In genomic region chr10:75228278-75228677, GRCh38 we compare ENCODE assay signal across 11 cellular contexts. TPM values are rescaled to one million over a fixed set of nuclear protein-coding genes. Genes with fewer than 3 reads are reported as not detected.
DNase-seq lines count a peak whose midpoint lies in the region; ATAC-seq and TF ChIP-seq lines count a peak whose summit lies in the region.
"Had no signal": no experiment of that assay in that cellular context is flagged by ENCODE, and none has a peak within 500 bp of the region (broad histone marks: within the 10 kb centered on the region; RNA-seq: fewer than 3 reads in every experiment).

No MANE protein-coding gene starts in this region.

- H3K36me3 Mint-ChIP-seq in activated T-cell treated with anti-CD3 and anti-CD28 coated beads, Interleukin-2, amount 50 U/mL, for 24 hours (ENCODE audit: low read depth) = peaks cover 95% of the 10 kb centered on the region
- peaks cover 57% of the 10 kb centered on the region for H3K36me3 Mint-ChIP-seq in activated CD4-positive, alpha-beta memory T cell treated with anti-CD3 and anti-CD28 coated beads for 36 hours
- peaks cover 12 to 37% (median 15%) of the 10 kb centered on the region in 3 donors for H3K36me3 Mint-ChIP-seq in immature natural killer cell

- peaks cover 64% of the 10 kb centered on the region for H3K4me1 Mint-ChIP-seq in activated T-cell treated with anti-CD3 and anti-CD28 coated beads, Interleukin-2, amount 50 U/mL, for 24 hours (ENCODE audit: low read depth)
- peaks cover 56% of the 10 kb centered on the region for H3K4me1 Mint-ChIP-seq in activated CD4-positive, alpha-beta memory T cell treated with anti-CD3 and anti-CD28 coated beads for 36 hours (ENCODE audit: low read depth)
- H3K4me1 Mint-ChIP-seq in immature natural killer cell = peaks cover 26 to 61% of the 10 kb centered on the region in 2 donors
- H3K4me1 Mint-ChIP-seq in stimulated activated naive CD8-positive, alpha-beta T cell treated with anti-CD3 and anti-CD28 coated beads, Interleukin-15, amount 100 ng/mL, for 72 hours = peaks cover 80% of the 10 kb centered on the region

- H3K27ac ChIP-seq in spleen (peak overlapping the region in 2 of 8 donors; percentile 13 to 69), Karpas-422 (ENCODE audit: low read length) (no peak overlapping the region)
- H3K27ac ChIP-seq: SJSA1 had no signal

- no peak overlapping the region for H3K4me3 ChIP-seq in spleen
- H3K4me3 ChIP-seq in Karpas-422 (ENCODE audit: low read length) = no peak overlapping the region
- H3K4me3 ChIP-seq: prostate gland, SJSA1 had no signal

- peak overlapping the region; percentile 87 for H3K27ac Mint-ChIP-seq in activated T-cell treated with anti-CD3 and anti-CD28 coated beads, Interleukin-2, amount 50 U/mL, for 24 hours
- H3K27ac Mint-ChIP-seq in activated CD4-positive, alpha-beta memory T cell treated with anti-CD3 and anti-CD28 coated beads for 36 hours = peak overlapping the region; percentile 88
- peak overlapping the region in 5 of 6 donors; percentile 46 to 89 (median 73) for H3K27ac Mint-ChIP-seq in immature natural killer cell
- peak overlapping the region; percentile 84 to 94 for H3K27ac Mint-ChIP-seq in stimulated activated naive CD8-positive, alpha-beta T cell treated with anti-CD3 and anti-CD28 coated beads, Interleukin-15, amount 100 ng/mL, for 72 hours

- POLR2A ChIA-PET in activated CD4-positive, alpha-beta memory T cell treated with anti-CD3 and anti-CD28 coated beads for 36 hours (lab: Charles Lee) = interaction anchor here (0.7 to 5.0 kb wide), 3 partner anchors 9 to 18 kb away, joined by 3 to 23 read pairs (median 3); partner anchors contain the start of gene VDAC2

- no peaks in the 10 kb centered on the region for H3K27me3 Mint-ChIP-seq in activated T-cell treated with anti-CD3 and anti-CD28 coated beads, Interleukin-2, amount 50 U/mL, for 24 hours
- no peaks in the 10 kb centered on the region for H3K27me3 Mint-ChIP-seq in activated CD4-positive, alpha-beta memory T cell treated with anti-CD3 and anti-CD28 coated beads for 36 hours
- H3K27me3 Mint-ChIP-seq in immature natural killer cell (ENCODE audit: low read depth in 3 of 3) = peaks cover 3 to 11% (median 7%) of the 10 kb centered on the region in 3 donors
- H3K27me3 Mint-ChIP-seq in stimulated activated naive CD8-positive, alpha-beta T cell treated with anti-CD3 and anti-CD28 coated beads, Interleukin-15, amount 100 ng/mL, for 72 hours = no peaks in the 10 kb centered on the region

- intact Hi-C loops in activated CD4-positive, alpha-beta memory T cell treated with anti-CD3 and anti-CD28 coated beads for 36 hours (cut with micrococcal nuclease) = no loop called here
- intact Hi-C loops in spleen (cut with DNase I; ENCODE audit: low total_unique reads) = no loop called here

- no peak overlapping the region for H3K4me3 Mint-ChIP-seq in activated T-cell treated with anti-CD3 and anti-CD28 coated beads, Interleukin-2, amount 50 U/mL, for 24 hours
- no peak overlapping the region for H3K4me3 Mint-ChIP-seq in activated CD4-positive, alpha-beta memory T cell treated with anti-CD3 and anti-CD28 coated beads for 36 hours
- no peak overlapping the region for H3K4me3 Mint-ChIP-seq in immature natural killer cell
- peak overlapping the region in 1 of 2 donors; percentile 5 for H3K4me3 Mint-ChIP-seq in stimulated activated naive CD8-positive, alpha-beta T cell treated with anti-CD3 and anti-CD28 coated beads, Interleukin-15, amount 100 ng/mL, for 72 hours

- no peaks in the 10 kb centered on the region for H3K9me3 Mint-ChIP-seq in activated T-cell treated with anti-CD3 and anti-CD28 coated beads, Interleukin-2, amount 50 U/mL, for 24 hours
- no peaks in the 10 kb centered on the region for H3K9me3 Mint-ChIP-seq in activated CD4-positive, alpha-beta memory T cell treated with anti-CD3 and anti-CD28 coated beads for 36 hours
- H3K9me3 Mint-ChIP-seq in immature natural killer cell = no peaks in the 10 kb centered on the region
- no peaks in the 10 kb centered on the region for H3K9me3 Mint-ChIP-seq in stimulated activated naive CD8-positive, alpha-beta T cell treated with anti-CD3 and anti-CD28 coated beads, Interleukin-15, amount 100 ng/mL, for 72 hours

- H3K4me2 ChIP-seq in Karpas-422 (ENCODE audit: low read depth, low read length, poor library complexity, severe bottlenecking) = no peak overlapping the region

- H3K4me1 ChIP-seq in spleen (peaks cover 22 to 76% (median 49%) of the 10 kb centered on the region in 6 donors), Karpas-422 (ENCODE audit: low read length) (peaks cover 39% of the 10 kb centered on the region)

- H3K9me3 ChIP-seq in spleen (no peaks in the 10 kb centered on the region), Karpas-422 (ENCODE audit: low read length) (no peaks in the 10 kb centered on the region)
- H3K9me3 ChIP-seq: prostate gland, SJSA1 had no signal

- H3K27me3 ChIP-seq in spleen (replicated peaks in 1 of 7) (no peaks in the 10 kb centered on the region), Karpas-422 (ENCODE audit: low read length) (no peaks in the 10 kb centered on the region)
- H3K27me3 ChIP-seq: SJSA1 had no signal

- H4K20me1 ChIP-seq in Karpas-422 (ENCODE audit: insufficient read depth, low read depth, low read length) = peaks cover 29% of the 10 kb centered on the region

- no peaks in the 10 kb centered on the region for H3K9me2 ChIP-seq in Karpas-422 (replicated peaks; ENCODE audit: insufficient read depth, low read length)

- DNase-seq in activated T-cell treated with anti-CD3 and anti-CD28 coated beads, Interleukin-2, amount 50 U/mL, for 24 hours = no peak
- no peak for DNase-seq in activated T-cell treated with anti-CD3 and anti-CD28 coated beads, Interleukin-2, amount 50 U/mL, for 48 hours
- DNase-seq in activated CD4-positive, alpha-beta memory T cell treated with anti-CD3 and anti-CD28 coated beads for 36 hours = no peak
- DNase-seq in immature natural killer cell (no peak), spleen (no peak), NCI-H526 (lab: John Stamatoyannopoulos, UW) (no peak), Karpas-422 (no peak)
- DNase-seq in stimulated activated naive CD8-positive, alpha-beta T cell treated with anti-CD3 and anti-CD28 coated beads, Interleukin-15, amount 100 ng/mL, for 72 hours = no peak
- DNase-seq: stimulated activated CD4-positive, alpha-beta T cell treated with anti-CD3 and anti-CD28 coated beads, Interleukin-4, amount 100 ng/mL, for 24 hours had no signal

- CTCF ChIA-PET in activated CD4-positive, alpha-beta memory T cell treated with anti-CD3 and anti-CD28 coated beads for 36 hours (lab: Charles Lee) = interaction anchor here (0.6 to 2.3 kb wide), 6 partner anchors 10 to 640 kb away, joined by 3 to 13 read pairs (median 6); no protein-coding TSS in a partner anchor

- WGBS in spleen, 5 donors = 88 to 95% (median 90%) methylated on average over 3 of the region's 3 CpGs

- no peak for ATAC-seq in stimulated activated naive CD8-positive, alpha-beta T cell treated with anti-CD3 and anti-CD28 coated beads, Interleukin-15, amount 100 ng/mL, for 72 hours

- H3K79me2 ChIP-seq in Karpas-422 (ENCODE audit: low read length) = peaks cover 62% of the 10 kb centered on the region

- no peak overlapping the region for H3K9ac ChIP-seq in Karpas-422 (ENCODE audit: low read length)

- no peak overlapping the region for H2AFZ ChIP-seq in Karpas-422 (ENCODE audit: low read length)

- H3K36me3 ChIP-seq in spleen = peaks cover 0 to 100% (median 68%) of the 10 kb centered on the region in 6 donors
- H3K36me3 ChIP-seq in Karpas-422 (ENCODE audit: insufficient read depth, low read length) = peaks cover 73% of the 10 kb centered on the region

- TF ChIP-seq POLR2A in spleen (IDR thresholded peaks at IDR 0.05) = no peak

- TF ChIP-seq CTCF in spleen (IDR thresholded peaks at IDR 0.05 in 8 of 11, conservative IDR thresholded peaks at IDR 0.05 in 3 of 11) = no peak

RNA-seq across cellular contexts. Expression of gene COMTD1, which starts 7.5 kb away (rescaled TPM):
- total RNA-seq in activated CD4-positive, alpha-beta memory T cell treated with anti-CD3 and anti-CD28 coated beads for 36 hours = 10 to 100 TPM; 40.0 to 41.3 TPM
- 10 to 100 TPM; 27.5 to 47.5 (median 42.8) TPM for polyA plus RNA-seq in immature natural killer cell
- 10 to 100 TPM; 14.2 to 26.3 (median 18.0) TPM for total RNA-seq in spleen
- polyA plus RNA-seq in spleen = 10 to 100 TPM; 32.9 to 57.4 (median 36.0) TPM
- 14.4 and 75.0 TPM in 2 replicates for total RNA-seq in Karpas-422 (2014; rRNA removed; shearing (Covaris generic); ENCODE audit: low replicate concordance)

RNA-seq across cellular contexts. Expression of gene VDAC2, which starts 17.7 kb away (rescaled TPM):
- 100 to 1,000 TPM; 217 to 221 TPM for total RNA-seq in activated CD4-positive, alpha-beta memory T cell treated with anti-CD3 and anti-CD28 coated beads for 36 hours
- polyA plus RNA-seq in immature natural killer cell = 100 to 1,000 TPM; 126 to 191 (median 148) TPM
- total RNA-seq in spleen = 100 to 1,000 TPM in 3 of 7 donors, 10 to 100 TPM in 4; 67.8 to 108 (median 94.4) TPM
- polyA plus RNA-seq in spleen = 10 to 100 TPM; 62.0 to 81.9 (median 78.7) TPM
- total RNA-seq in Karpas-422 (2014; rRNA removed; shearing (Covaris generic); ENCODE audit: low replicate concordance) = 84.2 and 128 TPM in 2 replicates
